Comparison of ENCODE assay signal across 8 cellular contexts in the genomic region with DNA sequence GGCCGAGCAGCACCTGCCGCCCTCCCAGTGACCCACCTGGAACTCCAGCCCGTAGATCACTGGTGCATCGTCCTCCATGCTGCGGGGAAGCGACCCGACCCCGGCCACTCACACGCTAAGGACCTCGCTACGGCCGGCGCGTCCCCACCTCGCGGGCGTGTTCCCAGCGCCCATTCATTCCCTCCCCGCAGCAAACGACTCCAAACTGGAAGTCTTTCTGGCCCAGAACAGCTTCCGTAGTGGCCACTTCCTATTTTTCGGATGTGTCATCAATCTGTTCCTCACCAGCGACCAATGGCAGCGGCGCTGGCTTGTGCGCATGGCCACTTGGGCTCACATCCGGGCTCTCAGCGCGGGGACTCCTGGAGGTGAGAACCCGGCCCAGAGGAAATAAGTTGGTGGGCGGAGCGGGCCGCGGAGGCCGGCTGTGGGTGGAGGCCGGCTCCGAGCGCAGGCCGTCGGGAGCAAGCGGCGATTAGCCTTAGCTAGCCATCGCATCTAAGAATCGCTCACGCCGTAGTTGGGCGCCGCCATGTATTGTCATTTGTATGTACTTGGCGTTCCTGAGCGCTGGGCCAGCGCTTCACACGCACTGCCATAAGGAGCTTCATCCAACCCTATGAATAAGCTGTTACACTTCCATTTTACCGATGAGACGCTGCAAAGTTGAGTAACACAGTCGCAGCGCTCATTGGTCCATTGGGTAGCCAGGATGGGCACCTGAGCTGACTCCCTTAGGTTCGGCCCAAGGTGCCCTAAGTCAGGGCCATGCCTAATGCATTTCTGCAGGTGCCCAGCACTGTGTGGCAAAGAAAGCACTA. TPM values are rescaled to one million over a fixed set of nuclear protein-coding genes. Genes with fewer than 3 reads are reported as not detected.
DNase-seq lines count a peak whose midpoint lies in the region; ATAC-seq and TF ChIP-seq lines count a peak whose summit lies in the region.

A gene (minus strand): TSS at position 207 of the 821 bp plus-strand sequence. CDS start 129 bp downstream, at position 78.

- no peaks in the 10 kb centered on the region for H3K9me2 ChIP-seq in PC-9 (ENCODE audit: insufficient read depth)

- H2AFZ ChIP-seq in PC-9, result peak within 1 kb of the TSS; percentile 90

- CTCF ChIA-PET in PC-9 (lab: Charles Lee), result interaction anchor here (0.6 kb wide), 1 partner anchor 181 kb away, joined by 6 read pairs; no protein-coding TSS in a partner anchor

- H3K27me3 ChIP-seq in PC-9 (ENCODE audit: insufficient read depth, low read depth) (no peaks in the 10 kb centered on the region), mucosa of rectum (ENCODE audit: control insufficient read depth in 2 of 2, insufficient read depth in 2 of 2, low read length in 2 of 2) (no peaks in the 10 kb centered on the region)

- no TSS peak for BruUV-seq in PC-9 (replicated peaks; lab: Mats Ljungman, UMichigan)

- H3K4me1 ChIP-seq in PC-9 (replicated peaks; ENCODE audit: insufficient read depth) (peaks cover 30% of the 10 kb centered on the region), mucosa of rectum (ENCODE audit: control insufficient read depth in 2 of 2, insufficient read depth in 2 of 2, low read length in 2 of 2) (peaks cover 23 to 24% of the 10 kb centered on the region in 2 donors)

- ATAC-seq in GM21619 (IDR thresholded peaks at IDR 0.05; ENCODE audit: unreplicated experiment), result peak; percentile 78

- H3K9me3 ChIP-seq in PC-9 (ENCODE audit: insufficient read depth, low read depth) (no peaks in the 10 kb centered on the region), mucosa of rectum (ENCODE audit: control insufficient read depth in 2 of 2, low read length in 2 of 2) (no peaks in the 10 kb centered on the region)

- peak within 1 kb of the TSS; percentile 68 to 76 for H3K9ac ChIP-seq in mucosa of rectum (ENCODE audit: low read depth in 1 of 2, low read length in 2 of 2)

- H3K4me2 ChIP-seq in PC-9, result peak within 1 kb of the TSS; percentile 97

- H3F3A ChIP-seq in PC-9 (ENCODE audit: insufficient read depth, low read depth), result peaks cover 21% of the 10 kb centered on the region

- H3K27ac ChIP-seq in PC-9 (peak within 1 kb of the TSS; percentile 61), mucosa of rectum (ENCODE audit: low read depth in 2 of 2, low read length in 2 of 2) (peak within 1 kb of the TSS; percentile 82 to 91)

- H4K20me1 ChIP-seq in PC-9 (ENCODE audit: insufficient read depth), result no peaks in the 10 kb centered on the region

- H3K79me2 ChIP-seq in PC-9 (ENCODE audit: low read depth), result peaks cover 64% of the 10 kb centered on the region

- peak within 1 kb of the TSS; percentile 100 for H3K4me3 ChIP-seq in Jurkat, Clone E6-1 (ENCODE audit: low read length)
- H3K4me3 ChIP-seq in PC-9 (peak within 1 kb of the TSS; percentile 85), epithelial cell of proximal tubule (ENCODE audit: low read depth, low read length) (peak within 1 kb of the TSS; percentile 96), mucosa of rectum (ENCODE audit: low read length in 2 of 2) (peak within 1 kb of the TSS; percentile 90 to 93)

- TF ChIP-seq CTCF in PC-9 (conservative IDR thresholded peaks at IDR 0.05) (no peak), epithelial cell of proximal tubule (conservative IDR thresholded peaks at IDR 0.05; ENCODE audit: low read depth, low read length) (no peak)

- H3K36me3 ChIP-seq in PC-9 (ENCODE audit: low read depth) (peaks cover 9% of the 10 kb centered on the region; the same call in 1 of the 2 replicates), mucosa of rectum (ENCODE audit: control insufficient read depth in 2 of 2, insufficient read depth in 2 of 2, low read length in 2 of 2) (peaks cover 0 to 2% of the 10 kb centered on the region in 2 donors)

- POLR2A ChIA-PET in PC-9 (lab: Charles Lee; ENCODE audit: unreplicated experiment), result interaction anchor here (0.5 kb wide), 1 partner anchor 9 kb away, joined by 3 read pairs; no protein-coding TSS in a partner anchor

- intact Hi-C loops in PC-9 (cut with micrococcal nuclease; ENCODE audit: unreplicated experiment), result loop anchor here (2.0 kb wide), 1 partner anchor 197 kb away; a partner anchor contains a TSS

- peak; percentile 97 for DNase-seq in DMS153 (lab: John Stamatoyannopoulos, UW)
- DNase-seq in Jurkat, Clone E6-1 (ENCODE audit: low read depth, low spot score), result peak; percentile 99
- peak; percentile 97 to 98 for DNase-seq in PC-9
- DNase-seq in activated T-cell treated with anti-CD3 and anti-CD28 coated beads, Interleukin-2, amount 50 U/mL, for 1 hour, result peak; percentile 93
- DNase-seq in epithelial cell of proximal tubule (ENCODE audit: low read depth), result peak; percentile 84
- peak; percentile 96 for DNase-seq in stimulated activated CD8-positive, alpha-beta memory T cell treated with anti-CD3 and anti-CD28 coated beads, Interleukin-4, amount 100 ng/mL, for 48 hours

RNA-seq across cellular contexts. Expression of the gene that starts here (rescaled TPM):
- 75.1 TPM for polyA plus RNA-seq in Jurkat, Clone E6-1 (2012; ENCODE audit: insufficient read depth, insufficient read length)
- 40.4 and 40.6 TPM in 2 replicates for total RNA-seq in PC-9 (2021)
- 43.9 and 68.4 TPM in 2 replicates for total RNA-seq in epithelial cell of proximal tubule

Comparison
In these comparisons a context has a peak if more than half of its experiments do, and no peak if none do; other contexts are left out.
1. Peak in every context shown above with its lines: DNase-seq, ATAC-seq, H3K4me3 ChIP-seq and H3K27ac ChIP-seq.